12 cellular contexts compared by ENCODE assay signal in genomic region chr10:6296456-6297214, GRCh38.
DNase-seq lines count a peak whose midpoint lies in the region; ATAC-seq and TF ChIP-seq lines count a peak whose summit lies in the region.
"Had no signal": no experiment of that assay in that cellular context is flagged by ENCODE, and none has a peak within 500 bp of the region (broad histone marks: within the 10 kb centered on the region; RNA-seq: fewer than 3 reads in every experiment).

No MANE protein-coding gene starts in this region.

- H3K27me3 Mint-ChIP-seq in activated CD4-positive, alpha-beta T cell treated with anti-CD3 and anti-CD28 coated beads for 36 hours: no peaks in the 10 kb centered on the region
- no peaks in the 10 kb centered on the region for H3K27me3 Mint-ChIP-seq in activated T-helper 2 cell treated with anti-CD3 and anti-CD28 coated beads, Interferon-gamma antibody, Interleukin-2, Interleukin-4, amounts not matched to agents 10 μg/mL and 5 μg/mL and 100 μg/mL, durations not matched to agents 14 hours and 24 hours and 36 hours (ENCODE audit: low read depth)

- H3K9me3 ChIP-seq in left lung (no peaks in the 10 kb centered on the region), stomach (no peaks in the 10 kb centered on the region)

- H3K4me1 ChIP-seq in left lung (peaks cover 0 to 52% of the 10 kb centered on the region in 2 donors), stomach (peaks cover 34 to 65% (median 44%) of the 10 kb centered on the region in 4 donors)

- intact Hi-C loops in activated CD4-positive, alpha-beta T cell treated with anti-CD3 and anti-CD28 coated beads for 36 hours (cut with DNase I, micrococcal nuclease): no loop called here
- intact Hi-C loops in activated T-helper 2 cell treated with anti-CD3 and anti-CD28 coated beads, Interferon-gamma antibody, Interleukin-2, Interleukin-4, amounts not matched to agents 10 μg/mL and 5 μg/mL and 100 μg/mL, durations not matched to agents 14 hours and 24 hours and 36 hours (cut with micrococcal nuclease): loop anchor here (10.0 kb wide), 1 partner anchor 198 kb away; no protein-coding TSS in a partner anchor
- intact Hi-C loops in left lung (cut with DNase I): no loop called here
- intact Hi-C loops in stomach (cut with DNase I; ENCODE audit: low total_unique reads): no loop called here

- no peak for ATAC-seq in activated CD4-positive, alpha-beta T cell treated with anti-CD3 and anti-CD28 coated beads for 36 hours
- ATAC-seq in left lung (peak; percentile 21), GM18909 (IDR thresholded peaks at IDR 0.05; ENCODE audit: poor library complexity, unreplicated experiment) (no peak)

- CTCF ChIA-PET in activated CD4-positive, alpha-beta T cell treated with anti-CD3 and anti-CD28 coated beads for 36 hours (lab: Charles Lee): interaction anchor here (0.9 kb wide), 1 partner anchor 284 kb away, joined by 4 read pairs; no protein-coding TSS in a partner anchor

- H3K36me3 ChIP-seq in left lung (no peaks in the 10 kb centered on the region), stomach (no peaks in the 10 kb centered on the region)

- H3K36me3 Mint-ChIP-seq in activated CD4-positive, alpha-beta T cell treated with anti-CD3 and anti-CD28 coated beads for 36 hours (ENCODE audit: low read depth): peaks cover 46% of the 10 kb centered on the region
- peaks cover 46% of the 10 kb centered on the region for H3K36me3 Mint-ChIP-seq in activated T-helper 2 cell treated with anti-CD3 and anti-CD28 coated beads, Interferon-gamma antibody, Interleukin-2, Interleukin-4, amounts not matched to agents 10 μg/mL and 5 μg/mL and 100 μg/mL, durations not matched to agents 14 hours and 24 hours and 36 hours (ENCODE audit: low read depth)

- peaks cover 18% of the 10 kb centered on the region for H3K9me3 Mint-ChIP-seq in activated CD4-positive, alpha-beta T cell treated with anti-CD3 and anti-CD28 coated beads for 36 hours (ENCODE audit: low read depth)
- H3K9me3 Mint-ChIP-seq in activated T-helper 2 cell treated with anti-CD3 and anti-CD28 coated beads, Interferon-gamma antibody, Interleukin-2, Interleukin-4, amounts not matched to agents 10 μg/mL and 5 μg/mL and 100 μg/mL, durations not matched to agents 14 hours and 24 hours and 36 hours: peaks cover 18% of the 10 kb centered on the region

- TF ChIP-seq CTCF in left lung (IDR thresholded peaks at IDR 0.05) (no peak), stomach (IDR thresholded peaks at IDR 0.05) (no peak)

- peak overlapping the region; percentile 93 for H3K27ac Mint-ChIP-seq in activated CD4-positive, alpha-beta T cell treated with anti-CD3 and anti-CD28 coated beads for 36 hours
- peak overlapping the region; percentile 93 for H3K27ac Mint-ChIP-seq in activated T-helper 2 cell treated with anti-CD3 and anti-CD28 coated beads, Interferon-gamma antibody, Interleukin-2, Interleukin-4, amounts not matched to agents 10 μg/mL and 5 μg/mL and 100 μg/mL, durations not matched to agents 14 hours and 24 hours and 36 hours

- no peaks in the 10 kb centered on the region for H3K27me3 ChIP-seq in left lung
- no peaks in the 10 kb centered on the region for H3K27me3 ChIP-seq in stomach

- TF ChIP-seq POLR2A in stomach (IDR thresholded peaks at IDR 0.05): no peak

- H3K4me3 ChIP-seq in left lung: no peak overlapping the region
- H3K4me3 ChIP-seq in stomach: no peak overlapping the region

- POLR2A ChIA-PET in activated CD4-positive, alpha-beta T cell treated with anti-CD3 and anti-CD28 coated beads for 36 hours (lab: Charles Lee): no interaction called here

- TF ChIP-seq EP300 in stomach (IDR thresholded peaks at IDR 0.05): no peak

- WGBS in stomach, 5 donors: 71 to 74% (median 72%) methylated on average over 6 of the region's 6 CpGs

- H3K4me1 Mint-ChIP-seq in activated CD4-positive, alpha-beta T cell treated with anti-CD3 and anti-CD28 coated beads for 36 hours: peaks cover 86% of the 10 kb centered on the region
- peaks cover 78% of the 10 kb centered on the region for H3K4me1 Mint-ChIP-seq in activated T-helper 2 cell treated with anti-CD3 and anti-CD28 coated beads, Interferon-gamma antibody, Interleukin-2, Interleukin-4, amounts not matched to agents 10 μg/mL and 5 μg/mL and 100 μg/mL, durations not matched to agents 14 hours and 24 hours and 36 hours (ENCODE audit: low read depth)

- DNase-seq in activated CD4-positive, alpha-beta T cell treated with anti-CD3 and anti-CD28 coated beads for 36 hours: no peak
- no peak for DNase-seq in activated CD4-positive, alpha-beta T cell treated with anti-CD3 and anti-CD28 coated beads, Interleukin-2, amount 50 U/mL, for 48 hours
- no peak for DNase-seq in activated T-helper 2 cell treated with anti-CD3 and anti-CD28 coated beads, Interferon-gamma antibody, Interleukin-2, Interleukin-4, amounts not matched to agents 10 μg/mL and 5 μg/mL and 100 μg/mL, durations not matched to agents 14 hours and 24 hours and 36 hours (ENCODE audit: low spot score)
- DNase-seq in left lung (no peak), stomach (no peak), NCI-H774 (lab: John Stamatoyannopoulos, UW) (no peak), mucosa of gallbladder (ENCODE audit: low spot score) (no peak)
- DNase-seq: anterior cingulate cortex, right cardiac atrium, SHP77 had no signal

- no peak overlapping the region for H3K27ac ChIP-seq in left lung
- H3K27ac ChIP-seq in stomach: peak overlapping the region; percentile 66 to 81 (median 71)
- H3K27ac ChIP-seq: VCaP had no signal

- no peak overlapping the region for H3K4me3 Mint-ChIP-seq in activated CD4-positive, alpha-beta T cell treated with anti-CD3 and anti-CD28 coated beads for 36 hours
- no peak overlapping the region for H3K4me3 Mint-ChIP-seq in activated T-helper 2 cell treated with anti-CD3 and anti-CD28 coated beads, Interferon-gamma antibody, Interleukin-2, Interleukin-4, amounts not matched to agents 10 μg/mL and 5 μg/mL and 100 μg/mL, durations not matched to agents 14 hours and 24 hours and 36 hours (ENCODE audit: low read depth)

Comparison
In these comparisons a context has a peak if more than half of its experiments do, and no peak if none do; other contexts are left out.
1. H3K27ac ChIP-seq: peak in stomach (5 of 5); none in left lung (0 of 2).